ENCODE assay signal across 15 cellular contexts in genomic region chr6:26200918-26201721, GRCh38.
A peak's percentile ranks its signal among the peaks of the same experiment; 100 is the strongest.
DNase-seq lines count a peak whose midpoint lies in the region; ATAC-seq, FAIRE-seq and TF ChIP-seq lines count a peak whose summit lies in the region.
"Had no signal": no experiment of that assay in that cellular context is flagged by ENCODE, and none has a peak within 500 bp of the region (broad histone marks: within the 10 kb centered on the region; RNA-seq: fewer than 3 reads in every experiment).

No MANE protein-coding gene starts in this region.

- peak overlapping the region; percentile 60 for H3K4me3 Mint-ChIP-seq in Caco-2 (ENCODE audit: unreplicated experiment)
- peak overlapping the region; percentile 52 for H3K4me3 Mint-ChIP-seq in activated CD8-positive, alpha-beta T cell treated with anti-CD3 and anti-CD28 coated beads for 36 hours
- peak overlapping the region in 8 of 10 donors; percentile 30 to 74 (median 39) for H3K4me3 Mint-ChIP-seq in naive thymus-derived CD8-positive, alpha-beta T cell

- BruUV-seq in Caco-2 (replicated peaks; lab: Mats Ljungman, UMichigan): no TSS peak

- DNase-seq in Caco-2: no peak
- no peak for DNase-seq in activated CD8-positive, alpha-beta T cell treated with anti-CD3 and anti-CD28 coated beads for 36 hours
- DNase-seq in naive thymus-derived CD8-positive, alpha-beta T cell: no peak
- no peak for DNase-seq in D721Med (ENCODE audit: insufficient read length, low spot score)
- DNase-seq: activated CD4-positive, alpha-beta T cell treated with anti-CD3 and anti-CD28 coated beads, Interleukin-2, amount 50 U/mL, for 4 hours; effector CD4-positive, alpha-beta T cell; NCI-H2171 treated with DMSO at 0.1 percent for 48 hours; pancreas; stimulated activated naive CD4-positive, alpha-beta T cell had no signal

- H3K27me3 Mint-ChIP-seq in Caco-2 (ENCODE audit: insufficient read depth, unreplicated experiment): peaks cover 3% of the 10 kb centered on the region
- no peaks in the 10 kb centered on the region for H3K27me3 Mint-ChIP-seq in activated CD8-positive, alpha-beta T cell treated with anti-CD3 and anti-CD28 coated beads for 36 hours
- H3K27me3 Mint-ChIP-seq in naive thymus-derived CD8-positive, alpha-beta T cell: peaks cover 0 to 4% (median 0%) of the 10 kb centered on the region in 5 donors

- no peaks in the 10 kb centered on the region for H4K20me1 ChIP-seq in KMS-11 (ENCODE audit: insufficient read depth)

- POLR2A ChIA-PET in Caco-2 (lab: Charles Lee): no interaction called here
- POLR2A ChIA-PET in activated CD8-positive, alpha-beta T cell treated with anti-CD3 and anti-CD28 coated beads for 36 hours (lab: Charles Lee): interaction anchor here (0.9 to 20.3 kb wide), 9 partner anchors 12 to 1666 kb away, joined by 3 to 883 read pairs (median 5); a partner anchor contains a TSS
- POLR2A ChIA-PET in naive thymus-derived CD8-positive, alpha-beta T cell (lab: Charles Lee): interaction anchor here (0.6 to 17.3 kb wide), 10 partner anchors 14 to 83 kb away, joined by 3 to 603 read pairs (median 162); a partner anchor contains a TSS

- H2AFZ ChIP-seq in KMS-11 (ENCODE audit: low read depth): no peak overlapping the region

- H3K27me3 ChIP-seq in Caco-2 (replicated peaks; ENCODE audit: control insufficient read depth, insufficient read depth, low read length): no peaks in the 10 kb centered on the region
- no peaks in the 10 kb centered on the region for H3K27me3 ChIP-seq in KMS-11 (ENCODE audit: insufficient read depth, low read depth)
- H3K27me3 ChIP-seq: SJCRH30 had no signal

- H3K79me2 ChIP-seq in KMS-11 (ENCODE audit: insufficient read depth, low read depth): peaks cover 41% of the 10 kb centered on the region

- H3K9me3 ChIP-seq in Caco-2: no peaks in the 10 kb centered on the region
- H3K9me3 ChIP-seq: pancreas, SJCRH30 had no signal

- no peak overlapping the region for H3K9ac ChIP-seq in KMS-11

- no peaks in the 10 kb centered on the region for H3K9me3 Mint-ChIP-seq in Caco-2 (ENCODE audit: unreplicated experiment)
- no peaks in the 10 kb centered on the region for H3K9me3 Mint-ChIP-seq in activated CD8-positive, alpha-beta T cell treated with anti-CD3 and anti-CD28 coated beads for 36 hours
- H3K9me3 Mint-ChIP-seq in naive thymus-derived CD8-positive, alpha-beta T cell: peaks cover 0 to 5% (median 0%) of the 10 kb centered on the region in 9 donors

- H3K36me3 Mint-ChIP-seq in Caco-2 (ENCODE audit: insufficient read depth, unreplicated experiment): peaks cover 57% of the 10 kb centered on the region
- peaks cover 19% of the 10 kb centered on the region for H3K36me3 Mint-ChIP-seq in activated CD8-positive, alpha-beta T cell treated with anti-CD3 and anti-CD28 coated beads for 36 hours (ENCODE audit: low read depth)
- peaks cover 0 to 2% (median 0%) of the 10 kb centered on the region in 3 donors for H3K36me3 Mint-ChIP-seq in naive thymus-derived CD8-positive, alpha-beta T cell

- no peak for FAIRE-seq in D721Med (lab: Jason Lieb, UNC)
- FAIRE-seq: GM12892, pancreas had no signal

- CTCF ChIA-PET in Caco-2 (lab: Charles Lee): no interaction called here
- CTCF ChIA-PET in activated CD8-positive, alpha-beta T cell treated with anti-CD3 and anti-CD28 coated beads for 36 hours (lab: Charles Lee): no interaction called here

- H3K27ac ChIP-seq in KMS-11: no peak overlapping the region; the same call in 1 of the 2 replicates

- TF ChIP-seq CTCF in Caco-2 (IDR thresholded peaks at IDR 0.05; ENCODE audit: insufficient read depth in 1 of 2, low read depth in 1 of 2, low read length in 1 of 2, severe bottlenecking in 1 of 2, unreplicated experiment in 1 of 2) (no peak), KMS-11 (conservative IDR thresholded peaks at IDR 0.05; ENCODE audit: low read depth, low read length) (no peak), D721Med (IDR thresholded peaks at IDR 0.05; ENCODE audit: insufficient read depth, missing control alignments) (no peak)
- no peak for TF ChIP-seq CTCF in activated CD8-positive, alpha-beta T cell treated with anti-CD3 and anti-CD28 coated beads for 36 hours (IDR thresholded peaks at IDR 0.05)

- peaks cover 7% of the 10 kb centered on the region for H3K4me1 Mint-ChIP-seq in Caco-2 (ENCODE audit: low read depth, unreplicated experiment)
- H3K4me1 Mint-ChIP-seq in activated CD8-positive, alpha-beta T cell treated with anti-CD3 and anti-CD28 coated beads for 36 hours (ENCODE audit: low read depth): peaks cover 15% of the 10 kb centered on the region
- peaks cover 21 to 41% (median 31%) of the 10 kb centered on the region in 4 donors for H3K4me1 Mint-ChIP-seq in naive thymus-derived CD8-positive, alpha-beta T cell

- H3K4me1 ChIP-seq in Caco-2 (peaks cover 5% of the 10 kb centered on the region), KMS-11 (ENCODE audit: low read depth, poor library complexity, severe bottlenecking) (peaks cover 17% of the 10 kb centered on the region)
- H3K4me1 ChIP-seq: SJCRH30 had no signal

- intact Hi-C loops in Caco-2 (cut with micrococcal nuclease; ENCODE audit: unreplicated experiment): loop anchor here (10.0 kb wide), 1 partner anchor 934 kb away; a partner anchor contains a TSS
- intact Hi-C loops in activated CD8-positive, alpha-beta T cell treated with anti-CD3 and anti-CD28 coated beads for 36 hours (cut with micrococcal nuclease): no loop called here

- peak overlapping the region; percentile 7; the same call in 1 of the 2 replicates for H3K4me2 ChIP-seq in KMS-11

- H3K4me3 ChIP-seq in Caco-2 (ENCODE audit: low read depth, low read length) (no peak overlapping the region), KMS-11 (IDR thresholded peaks at IDR 0.05; ENCODE audit: insufficient read depth, low read depth, low read length) (no peak overlapping the region)
- H3K4me3 ChIP-seq: pancreas had no signal

- H3K36me3 ChIP-seq in Caco-2 (ENCODE audit: control insufficient read depth, insufficient read depth, low read length) (no peaks in the 10 kb centered on the region), KMS-11 (ENCODE audit: insufficient read depth) (no peaks in the 10 kb centered on the region)
- H3K36me3 ChIP-seq: pancreas, SJCRH30 had no signal

- H3K27ac Mint-ChIP-seq in Caco-2 (ENCODE audit: unreplicated experiment): peak overlapping the region; percentile 78
- H3K27ac Mint-ChIP-seq in activated CD8-positive, alpha-beta T cell treated with anti-CD3 and anti-CD28 coated beads for 36 hours: peak overlapping the region; percentile 80
- H3K27ac Mint-ChIP-seq in naive thymus-derived CD8-positive, alpha-beta T cell: peak overlapping the region in 8 of 10 donors; percentile 9 to 85 (median 74)

- ATAC-seq in activated CD8-positive, alpha-beta T cell treated with anti-CD3 and anti-CD28 coated beads for 36 hours: no peak
- no peak for ATAC-seq in naive thymus-derived CD8-positive, alpha-beta T cell
- ATAC-seq in HG03025 (IDR thresholded peaks at IDR 0.05; ENCODE audit: low FRiP score, unreplicated experiment) (no peak), HG02970 (IDR thresholded peaks at IDR 0.05; ENCODE audit: low FRiP score, unreplicated experiment) (no peak)
- ATAC-seq: left lobe of liver, pancreas had no signal
